13 cellular contexts compared by ENCODE assay signal in the genomic region with DNA sequence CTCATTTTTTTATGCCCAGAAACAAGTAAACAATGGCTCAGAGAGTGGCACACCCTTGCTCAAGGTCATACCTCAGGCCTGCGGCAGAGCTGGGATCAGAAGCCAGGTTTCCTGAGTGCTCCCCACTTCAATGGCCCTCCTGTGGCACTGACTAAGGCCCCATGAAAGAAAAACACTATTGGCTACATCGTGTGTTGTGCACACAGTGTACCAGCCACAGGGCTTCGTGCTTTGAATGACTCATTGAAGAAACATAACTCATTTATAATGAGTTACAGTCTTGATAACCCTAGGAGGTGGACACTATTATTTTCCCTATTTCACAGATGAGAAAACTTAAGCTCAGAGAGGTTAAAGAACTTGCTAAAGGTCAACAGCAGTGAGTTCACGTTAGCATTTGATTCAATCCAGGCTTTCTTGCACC.
A peak's percentile ranks its signal among the peaks of the same experiment; 100 is the strongest.
DNase-seq lines count a peak whose midpoint lies in the region; ATAC-seq and TF ChIP-seq lines count a peak whose summit lies in the region.
"Had no signal": no experiment of that assay in that cellular context is flagged by ENCODE, and none has a peak within 500 bp of the region (broad histone marks: within the 10 kb centered on the region; RNA-seq: fewer than 3 reads in every experiment).

No MANE protein-coding gene starts in this region.

- no peak overlapping the region for H3K9ac ChIP-seq in mesenchymal stem cell (ENCODE audit: low read length)

- no peak for ATAC-seq in HG03520 (IDR thresholded peaks at IDR 0.05; ENCODE audit: unreplicated experiment)
- no peak for ATAC-seq in HG03280 (IDR thresholded peaks at IDR 0.05; ENCODE audit: unreplicated experiment)
- ATAC-seq: natural killer cell treated with Interleukin-12 subunit alpha and Interleukin-12 subunit beta and Interleukin-15 and Interleukin-18, amount 100 ng/mL, for 72 hours; WTC11 had no signal

- peaks cover 0 to 5% of the 10 kb centered on the region in 2 experiments for H3K27me3 ChIP-seq in mesenchymal stem cell (ENCODE audit: control insufficient read depth in 1 of 2, insufficient read depth in 1 of 2, low read length in 2 of 2)

- WGBS in mesenchymal stem cell = 64% methylated on average over 2 of the region's 4 CpGs

- no peaks in the 10 kb centered on the region for H3K79me1 ChIP-seq in mesenchymal stem cell (replicated peaks; ENCODE audit: low read length, poor library complexity, severe bottlenecking)

- no peak overlapping the region for H2BK12ac ChIP-seq in mesenchymal stem cell (ENCODE audit: low read length in 2 of 2)

- H3K9me3 ChIP-seq in mesenchymal stem cell (ENCODE audit: control insufficient read depth, low read length) = no peaks in the 10 kb centered on the region

- H2BK5ac ChIP-seq in mesenchymal stem cell (ENCODE audit: low read depth, low read length, poor library complexity, severe bottlenecking) = no peak overlapping the region

- H3K4me2 ChIP-seq in mesenchymal stem cell (ENCODE audit: low read length, poor library complexity, severe bottlenecking) = no peak overlapping the region

- no TSS peak for BruUV-seq in Calu3 (replicated peaks; lab: Mats Ljungman, UMichigan)

- intact Hi-C loops in Calu3 (cut with micrococcal nuclease; ENCODE audit: unreplicated experiment) = no loop called here

- H3K27ac Mint-ChIP-seq in Calu3 (ENCODE audit: unreplicated experiment) = peak overlapping the region; percentile 60
- H3K27ac Mint-ChIP-seq: CD4-positive, alpha-beta T cell; natural killer cell treated with Interleukin-12 subunit alpha and Interleukin-12 subunit beta and Interleukin-15 and Interleukin-18, amount 100 ng/mL, for 72 hours; WTC11 had no signal

- peak; percentile 55 for DNase-seq in Calu3
- DNase-seq in NCI-H187 treated with DMSO at 0.1 percent for 48 hours (lab: John Stamatoyannopoulos, UW) = peak; percentile 40
- DNase-seq in cardiac fibroblast (ENCODE audit: low read depth in 2 of 2) = peak; percentile 3 to 4
- DNase-seq in mesenchymal stem cell = no peak
- DNase-seq in activated T-cell treated with anti-CD3 and anti-CD28 coated beads for 4 hours = no peak
- DNase-seq in AG08396 (ENCODE audit: low spot score) = no peak
- DNase-seq: CD4-positive, alpha-beta T cell; NCI-H1436 had no signal

- H3K9me3 Mint-ChIP-seq in Calu3 (ENCODE audit: low read depth, unreplicated experiment) = no peaks in the 10 kb centered on the region
- H3K9me3 Mint-ChIP-seq: CD4-positive, alpha-beta T cell; natural killer cell treated with Interleukin-12 subunit alpha and Interleukin-12 subunit beta and Interleukin-15 and Interleukin-18, amount 100 ng/mL, for 72 hours; WTC11 had no signal

- no peak overlapping the region for H4K8ac ChIP-seq in mesenchymal stem cell (ENCODE audit: low read length)

- H3K4me3 ChIP-seq in cardiac fibroblast (replicated peaks in 1 of 2; ENCODE audit: low read depth in 2 of 2, low read length in 2 of 2) = no peak overlapping the region
- H3K4me3 ChIP-seq in mesenchymal stem cell (ENCODE audit: insufficient read depth in 1 of 2, low read depth in 1 of 2, low read length in 2 of 2) = no peak overlapping the region

- H2AK5ac ChIP-seq in mesenchymal stem cell (ENCODE audit: low read length, severe bottlenecking) = no peak overlapping the region

- H3K27ac ChIP-seq in mesenchymal stem cell (ENCODE audit: low read length, poor library complexity, severe bottlenecking) = peak overlapping the region; percentile 33
- H3K27ac ChIP-seq: HL-60 had no signal

- H3K4ac ChIP-seq in mesenchymal stem cell (ENCODE audit: low read depth in 1 of 2, low read length in 2 of 2) = no peak overlapping the region

- no peak overlapping the region for H3K18ac ChIP-seq in mesenchymal stem cell (ENCODE audit: low read depth in 1 of 2, low read length in 2 of 2)

- no peaks in the 10 kb centered on the region for H3K36me3 Mint-ChIP-seq in Calu3 (ENCODE audit: insufficient read depth, unreplicated experiment)
- H3K36me3 Mint-ChIP-seq: natural killer cell treated with Interleukin-12 subunit alpha and Interleukin-12 subunit beta and Interleukin-15 and Interleukin-18, amount 100 ng/mL, for 72 hours; WTC11 had no signal

- no peak overlapping the region for H2AFZ ChIP-seq in mesenchymal stem cell (ENCODE audit: low read depth, low read length)

- no peaks in the 10 kb centered on the region for H3K27me3 Mint-ChIP-seq in Calu3 (ENCODE audit: unreplicated experiment)
- H3K27me3 Mint-ChIP-seq: CD4-positive, alpha-beta T cell had no signal

- H3K14ac ChIP-seq in mesenchymal stem cell (ENCODE audit: low read length in 2 of 2) = no peak overlapping the region

- no peak for TF ChIP-seq CTCF in Calu3 (IDR thresholded peaks at IDR 0.05; ENCODE audit: unreplicated experiment)
- TF ChIP-seq CTCF in cardiac fibroblast (IDR thresholded peaks at IDR 0.05; ENCODE audit: low read depth, low read length) = no peak

- H3K23ac ChIP-seq in mesenchymal stem cell (ENCODE audit: low read length in 2 of 2) = no peak overlapping the region

- H2BK120ac ChIP-seq in mesenchymal stem cell (ENCODE audit: low read depth, low read length) = no peak overlapping the region

- no peaks in the 10 kb centered on the region for H3K36me3 ChIP-seq in mesenchymal stem cell (ENCODE audit: control insufficient read depth in 1 of 2, insufficient read depth in 2 of 2, low read depth in 1 of 2, low read length in 2 of 2)

- H2BK15ac ChIP-seq in mesenchymal stem cell (ENCODE audit: low read depth, poor library complexity, severe bottlenecking) = no peak overlapping the region

- H3K4me1 Mint-ChIP-seq in Calu3 (ENCODE audit: low read depth, unreplicated experiment) = peaks cover 36% of the 10 kb centered on the region

- CTCF ChIA-PET in Calu3 (lab: Charles Lee) = no interaction called here

- H3K4me1 ChIP-seq in mesenchymal stem cell (ENCODE audit: control insufficient read depth, insufficient read depth, low read depth, low read length) = peaks cover 2% of the 10 kb centered on the region

- H3K4me3 Mint-ChIP-seq in Calu3 (ENCODE audit: low read depth, unreplicated experiment) = peak overlapping the region; percentile 31
- H3K4me3 Mint-ChIP-seq: CD4-positive, alpha-beta T cell; natural killer cell treated with Interleukin-12 subunit alpha and Interleukin-12 subunit beta and Interleukin-15 and Interleukin-18, amount 100 ng/mL, for 72 hours; WTC11 had no signal

- no peak overlapping the region for H4K91ac ChIP-seq in mesenchymal stem cell (ENCODE audit: low read length)

Comparison
In these comparisons a context has a peak if more than half of its experiments do, and no peak if none do; other contexts are left out.
1. DNase-seq: peak in Calu3 (single experiment), NCI-H187 treated with DMSO at 0.1 percent for 48 hours (single experiment) and cardiac fibroblast (2 of 2); none in mesenchymal stem cell (single experiment), activated T-cell treated with anti-CD3 and anti-CD28 coated beads for 4 hours (single experiment) and AG08396 (single experiment).